ENCODE assay signal across 17 cellular contexts in the genomic region with DNA sequence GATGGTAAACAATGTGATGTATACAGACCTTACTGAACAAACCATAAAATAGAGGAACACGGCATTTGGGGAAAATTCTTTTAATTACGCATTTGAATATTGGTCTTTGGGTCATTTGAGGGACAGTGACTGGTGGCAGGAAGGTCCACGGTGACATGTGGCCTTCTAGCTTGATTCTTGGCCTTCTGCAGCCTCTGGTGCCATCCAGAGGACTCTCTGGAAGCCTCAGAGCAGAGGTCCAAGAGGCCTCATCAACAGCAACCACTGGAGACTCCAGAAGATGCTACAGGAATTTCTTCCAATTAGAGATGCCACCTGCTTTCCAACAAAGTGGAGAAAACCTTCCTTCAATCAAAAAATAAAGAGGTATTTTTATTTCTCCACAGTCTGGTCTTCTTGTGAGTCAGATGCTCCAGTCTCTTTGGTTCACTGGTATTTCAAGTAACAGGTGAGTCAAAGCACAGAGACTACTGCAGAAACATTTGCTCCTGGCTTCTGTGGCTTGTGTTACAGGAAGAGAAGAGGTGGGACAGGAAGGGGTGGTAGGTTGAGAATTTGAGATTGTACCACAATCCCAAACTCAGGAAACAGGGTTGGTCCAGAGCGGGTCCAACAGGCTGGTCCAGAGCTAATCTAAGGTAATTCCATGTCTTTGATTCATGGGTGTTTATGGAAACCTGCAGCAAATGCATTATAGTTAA. TPM values are rescaled to one million over a fixed set of nuclear protein-coding genes. Genes with fewer than 3 reads are reported as not detected.
DNase-seq lines count a peak whose midpoint lies in the region; ATAC-seq and TF ChIP-seq lines count a peak whose summit lies in the region.
"Had no signal": no experiment of that assay in that cellular context is flagged by ENCODE, and none has a peak within 500 bp of the region (broad histone marks: within the 10 kb centered on the region; RNA-seq: fewer than 3 reads in every experiment).

No MANE protein-coding gene starts in this region.

- H3F3A ChIP-seq in Loucy (ENCODE audit: low read depth): no peaks in the 10 kb centered on the region

- H3K9ac ChIP-seq in Loucy (ENCODE audit: low read depth, low read length, poor library complexity, severe bottlenecking): no peak overlapping the region

- peaks cover 16% of the 10 kb centered on the region for H3K4me1 ChIP-seq in Loucy (ENCODE audit: insufficient read depth, low read length, poor library complexity, severe bottlenecking)

- no peaks in the 10 kb centered on the region for H3K79me2 ChIP-seq in Loucy (ENCODE audit: insufficient read depth, low read length)

- H3K4me3 ChIP-seq in Loucy (ENCODE audit: low read length, poor library complexity, severe bottlenecking): no peak overlapping the region
- H3K4me3 ChIP-seq: mucosa of descending colon had no signal

- no peaks in the 10 kb centered on the region for H3K9me2 ChIP-seq in Loucy (replicated peaks; ENCODE audit: low read depth, low read length)

- H3K36me3 Mint-ChIP-seq in activated T-helper 17 cell treated with anti-CD3 and anti-CD28 coated beads, Interleukin-2, amount 50 U/mL, for 72 hours (ENCODE audit: low read depth): peaks cover 26% of the 10 kb centered on the region

- no peaks in the 10 kb centered on the region for H3K27me3 ChIP-seq in Loucy (ENCODE audit: insufficient read depth, low read length, poor library complexity, severe bottlenecking)
- H3K27me3 ChIP-seq: neutrophil had no signal

- DNase-seq in DMS53 (lab: John Stamatoyannopoulos, UW) (peak; percentile 80), renal cortical epithelial cell (ENCODE audit: low read depth) (peak; percentile 55), NAMALWA (ENCODE audit: low spot score) (no peak), hippocampal formation (lab: John Stamatoyannopoulos, UW) (no peak)
- DNase-seq: cerebellar nuclear complex; effector CD8-positive, alpha-beta T cell; GF-D8; HFFc6; mucosa of descending colon; NCI-H1436 treated with DMSO at 0.1 percent for 48 hours; NCI-H2227 treated with DMSO at 0.1 percent for 48 hours; RPMI8226 had no signal

- TF ChIP-seq CTCF in Loucy (conservative IDR thresholded peaks at IDR 0.05; ENCODE audit: low read length): peak; percentile 28

- ATAC-seq in activated T-helper 17 cell treated with anti-CD3 and anti-CD28 coated beads, Interleukin-2, amount 50 U/mL, for 72 hours (replicated peaks): peak; percentile 63
- no peak for ATAC-seq in GM21390 (IDR thresholded peaks at IDR 0.05; ENCODE audit: unreplicated experiment)
- ATAC-seq: mucosa of descending colon had no signal

- no peaks in the 10 kb centered on the region for H3K27me3 Mint-ChIP-seq in activated T-helper 17 cell treated with anti-CD3 and anti-CD28 coated beads, Interleukin-2, amount 50 U/mL, for 72 hours

- H3K4me2 ChIP-seq in Loucy (ENCODE audit: low read depth, low read length, poor library complexity, severe bottlenecking): no peak overlapping the region

- H3K9me3 Mint-ChIP-seq in activated T-helper 17 cell treated with anti-CD3 and anti-CD28 coated beads, Interleukin-2, amount 50 U/mL, for 72 hours: no peaks in the 10 kb centered on the region
- H3K9me3 Mint-ChIP-seq: HFFc6 had no signal

- no peak overlapping the region for H2AFZ ChIP-seq in Loucy (ENCODE audit: low read length)

- H4K20me1 ChIP-seq in Loucy (ENCODE audit: insufficient read depth, low read length, poor library complexity, severe bottlenecking): no peaks in the 10 kb centered on the region

- no peaks in the 10 kb centered on the region for H3K9me3 ChIP-seq in Loucy (ENCODE audit: insufficient read depth, low read depth, low read length)
- H3K9me3 ChIP-seq: mucosa of descending colon, neutrophil had no signal

- H3K4me1 Mint-ChIP-seq in activated T-helper 17 cell treated with anti-CD3 and anti-CD28 coated beads, Interleukin-2, amount 50 U/mL, for 72 hours: peaks cover 41% of the 10 kb centered on the region

- no peaks in the 10 kb centered on the region for H3K36me3 ChIP-seq in Loucy (ENCODE audit: insufficient read depth, low read length)
- H3K36me3 ChIP-seq: neutrophil had no signal

- H3K27ac Mint-ChIP-seq in activated T-helper 17 cell treated with anti-CD3 and anti-CD28 coated beads, Interleukin-2, amount 50 U/mL, for 72 hours: peak overlapping the region; percentile 93
- H3K27ac Mint-ChIP-seq: HFFc6 had no signal

- H3K4me3 Mint-ChIP-seq in activated T-helper 17 cell treated with anti-CD3 and anti-CD28 coated beads, Interleukin-2, amount 50 U/mL, for 72 hours: peak overlapping the region; percentile 92
- H3K4me3 Mint-ChIP-seq: HFFc6 had no signal

RNA-seq across cellular contexts. Expression of gene F5, which starts 2.7 kb away (rescaled TPM):
- total RNA-seq in activated T-helper 17 cell treated with anti-CD3 and anti-CD28 coated beads, Interleukin-2, amount 50 U/mL, for 72 hours: 100 to 1,000 TPM in 1 of 2 donors, 10 to 100 TPM in 1; 55.2 to 144 TPM
- under 0.01 and 0.05 TPM in 2 replicates for total RNA-seq in renal cortical epithelial cell
- total RNA-seq: HFFc6, kidney epithelial cell had no signal

RNA-seq across cellular contexts. Expression of gene SELP, which starts 41.0 kb away (rescaled TPM):
- total RNA-seq in activated T-helper 17 cell treated with anti-CD3 and anti-CD28 coated beads, Interleukin-2, amount 50 U/mL, for 72 hours: under 1 TPM; 0.39 to 0.90 TPM
- total RNA-seq in renal cortical epithelial cell: not detected in 2 replicates
- total RNA-seq: HFFc6, kidney epithelial cell had no signal

Comparison
In these comparisons a context has a peak if more than half of its experiments do, and no peak if none do; other contexts are left out.
1. DNase-seq: peak in DMS53 (single experiment) and renal cortical epithelial cell (single experiment); none in NAMALWA (single experiment) and hippocampal formation (0 of 2).
2. RNA of gene F5, which starts 2.7 kb away (total RNA-seq): 55.2 to 144 TPM in activated T-helper 17 cell treated with anti-CD3 and anti-CD28 coated beads, Interleukin-2, amount 50 U/mL, for 72 hours; under 0.01 to 0.05 TPM in renal cortical epithelial cell; every median in the first group is over 10 times any median in the second.